ENCODE assay signal across 8 cellular contexts in genomic region chr5:43066231-43066798, GRCh38. TPM values are rescaled to one million over a fixed set of nuclear protein-coding genes. Genes with fewer than 3 reads are reported as not detected.
DNase-seq lines count a peak whose midpoint lies in the region; ATAC-seq and TF ChIP-seq lines count a peak whose summit lies in the region.

No MANE protein-coding gene starts in this region.

- intact Hi-C loops in activated B cell treated with CpG ODN at 0.5 μM for 24 hours (cut with micrococcal nuclease), result loop anchor here (1.0 to 10.0 kb wide), 4 partner anchors 55 to 1162 kb away; partner anchors contain the start of genes RIMOC1 and TMEM267

- peaks cover 32% of the 10 kb centered on the region for H3K36me3 Mint-ChIP-seq in activated B cell treated with CpG ODN at 0.5 μM for 24 hours (ENCODE audit: low read depth)

- H3K4me3 Mint-ChIP-seq in activated B cell treated with CpG ODN at 0.5 μM for 24 hours, result peak overlapping the region; percentile 95

- peak; percentile 38 for ATAC-seq in HG02642 (IDR thresholded peaks at IDR 0.05; ENCODE audit: poor library complexity, unreplicated experiment)
- peak; percentile 50 for ATAC-seq in activated B cell treated with CpG ODN at 0.5 μM for 24 hours (ENCODE audit: low read depth)
- no peak for ATAC-seq in HG03457 (IDR thresholded peaks at IDR 0.05; ENCODE audit: unreplicated experiment)

- CTCF ChIA-PET in activated B cell treated with CpG ODN at 0.5 μM for 24 hours (lab: Charles Lee), result interaction anchor here (0.7 to 3.5 kb wide), 10 partner anchors 24 to 157 kb away, joined by 3 to 44 read pairs (median 6); no protein-coding TSS in a partner anchor

- POLR2A ChIA-PET in activated B cell treated with CpG ODN at 0.5 μM for 24 hours (lab: Charles Lee), result interaction anchor here (0.7 to 7.2 kb wide), 19 partner anchors 10 to 1162 kb away, joined by 3 to 207 read pairs (median 11); partner anchors contain the start of genes ANXA2R, C5orf34, HMGCS1 and NNT

- no peaks in the 10 kb centered on the region for H3K27me3 Mint-ChIP-seq in activated B cell treated with CpG ODN at 0.5 μM for 24 hours

- H3K4me1 Mint-ChIP-seq in activated B cell treated with CpG ODN at 0.5 μM for 24 hours, result peaks cover 40% of the 10 kb centered on the region

- H3K27ac Mint-ChIP-seq in activated B cell treated with CpG ODN at 0.5 μM for 24 hours, result peak overlapping the region; percentile 99

- H3K4me3 ChIP-seq in GM12864 (ENCODE audit: low read depth, low read length), result peak overlapping the region; percentile 78

- no peaks in the 10 kb centered on the region for H3K9me3 Mint-ChIP-seq in activated B cell treated with CpG ODN at 0.5 μM for 24 hours

- TF ChIP-seq CTCF in GM12864 (IDR thresholded peaks at IDR 0.05; ENCODE audit: low read depth, low read length, missing control alignments) (no peak), activated B cell treated with CpG ODN at 0.5 μM for 24 hours (IDR thresholded peaks at IDR 0.05) (no peak)

- DNase-seq in GM12864 (ENCODE audit: low read depth) (no peak), NCI-H2081 (lab: John Stamatoyannopoulos, UW) (peak; percentile 77 to 91), activated B cell treated with CpG ODN at 0.5 μM for 24 hours (peak; percentile 72), cerebellar cortex (ENCODE audit: low spot score) (peak; percentile 72), kidney glomerular epithelial cell (lab: John Stamatoyannopoulos, UW) (peak; percentile 76)
- peak; percentile 78 for DNase-seq in stimulated activated CD4-positive, alpha-beta T cell treated with anti-CD3 and anti-CD28 coated beads, Interleukin-15, amount 100 ng/mL, for 24 hours

RNA-seq across cellular contexts. Expression of gene ANXA2R, which starts 26.2 kb away (rescaled TPM):
- total RNA-seq in activated B cell treated with CpG ODN at 0.5 μM for 24 hours, result 6.7 and 7.9 TPM in 2 replicates

RNA-seq across cellular contexts. Expression of gene ZNF131, which starts 54.4 kb away (rescaled TPM):
- 50.8 and 57.6 TPM in 2 replicates for total RNA-seq in activated B cell treated with CpG ODN at 0.5 μM for 24 hours
